In the genomic region with DNA sequence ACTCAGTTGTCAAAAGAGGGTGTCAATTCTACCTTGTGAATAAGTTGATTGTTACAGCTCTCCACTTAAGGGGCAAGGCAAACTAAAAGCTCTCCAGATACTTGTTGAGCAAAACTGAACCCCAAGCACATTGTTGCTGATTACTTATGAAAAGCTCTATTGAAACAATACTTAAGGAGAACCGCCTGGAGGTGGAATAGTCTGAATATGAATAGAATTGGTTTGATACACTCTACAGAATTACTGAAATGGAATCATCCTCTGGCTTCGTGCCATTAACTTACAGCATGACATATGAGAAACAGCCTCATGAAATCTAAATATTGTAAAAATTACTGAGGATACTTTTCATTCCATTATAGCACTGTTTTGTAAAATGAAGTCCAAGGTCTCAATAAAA, we compare ENCODE assay signal across 14 cellular contexts.
DNase-seq lines count a peak whose midpoint lies in the region; ATAC-seq and TF ChIP-seq lines count a peak whose summit lies in the region.
"Had no signal": no experiment of that assay in that cellular context is flagged by ENCODE, and none has a peak within 500 bp of the region (broad histone marks: within the 10 kb centered on the region; RNA-seq: fewer than 3 reads in every experiment).

No MANE protein-coding gene starts in this region.

- no peaks in the 10 kb centered on the region for H3K9me3 Mint-ChIP-seq in MCF 10A (ENCODE audit: unreplicated experiment)
- H3K9me3 Mint-ChIP-seq: activated naive CD8-positive, alpha-beta T cell treated with anti-CD3 and anti-CD28 coated beads, Interleukin-2, amount 10 ng/mL, durations not matched to agents 7 days and 5 days; IgD-negative memory B cell had no signal

- ATAC-seq in left lung (peak; percentile 80), sciatic nerve (no peak), HG03097 (IDR thresholded peaks at IDR 0.05; ENCODE audit: low FRiP score, unreplicated experiment) (no peak), GM21717 (IDR thresholded peaks at IDR 0.05; ENCODE audit: unreplicated experiment) (no peak), HG03159 (IDR thresholded peaks at IDR 0.05; ENCODE audit: unreplicated experiment) (no peak)

- peak overlapping the region; percentile 22 to 34 for H3K27ac ChIP-seq in left lung

- peak; percentile 58 for DNase-seq in EL
- peak; percentile 84 for DNase-seq in NCI-H2029 (lab: John Stamatoyannopoulos, UW)
- peak; percentile 44 for DNase-seq in MCF 10A (ENCODE audit: unreplicated experiment)
- no peak for DNase-seq in left lung
- DNase-seq in sciatic nerve (ENCODE audit: low spot score), result no peak
- DNase-seq: activated naive CD8-positive, alpha-beta T cell treated with anti-CD3 and anti-CD28 coated beads, Interleukin-2, amount 10 ng/mL, durations not matched to agents 7 days and 5 days; CD4-positive, CD25-positive, alpha-beta regulatory T cell; effector CD4-positive, alpha-beta T cell; GOT3; RPMI8226 had no signal

- H3K4me3 ChIP-seq in left lung, result no peak overlapping the region

- intact Hi-C loops in MCF 10A (cut with micrococcal nuclease), result no loop called here
- intact Hi-C loops in left lung (cut with DNase I), result no loop called here
- intact Hi-C loops in sciatic nerve (cut with DNase I), result no loop called here

- POLR2A ChIA-PET in MCF 10A (lab: Yijun Ruan, JAX), result no interaction called here

- H3K36me3 ChIP-seq in left lung, result no peaks in the 10 kb centered on the region

- CTCF ChIA-PET in MCF 10A (lab: Yijun Ruan, JAX), result interaction anchor here (0.5 to 0.6 kb wide), 4 partner anchors 88 to 346 kb away, joined by 3 to 5 read pairs (median 4); no protein-coding TSS in a partner anchor

- H3K27me3 ChIP-seq in left lung, result no peaks in the 10 kb centered on the region

- H3K4me1 ChIP-seq in left lung, result peaks cover 0 to 7% of the 10 kb centered on the region in 2 donors

- no peaks in the 10 kb centered on the region for H3K9me3 ChIP-seq in left lung

- BruUV-seq in MCF 10A (replicated peaks; lab: Mats Ljungman, UMichigan), result no TSS peak

- H3K36me3 Mint-ChIP-seq in MCF 10A (ENCODE audit: insufficient read depth, unreplicated experiment), result peaks cover 18% of the 10 kb centered on the region

- no peak overlapping the region for H3K4me3 Mint-ChIP-seq in MCF 10A (ENCODE audit: unreplicated experiment)
- H3K4me3 Mint-ChIP-seq: activated naive CD8-positive, alpha-beta T cell treated with anti-CD3 and anti-CD28 coated beads, Interleukin-2, amount 10 ng/mL, durations not matched to agents 7 days and 5 days; CD4-positive, CD25-positive, alpha-beta regulatory T cell; IgD-negative memory B cell had no signal

- no peaks in the 10 kb centered on the region for H3K27me3 Mint-ChIP-seq in MCF 10A (ENCODE audit: insufficient read depth, unreplicated experiment)
- H3K27me3 Mint-ChIP-seq: activated naive CD8-positive, alpha-beta T cell treated with anti-CD3 and anti-CD28 coated beads, Interleukin-2, amount 10 ng/mL, durations not matched to agents 7 days and 5 days; CD4-positive, CD25-positive, alpha-beta regulatory T cell; IgD-negative memory B cell had no signal

- H3K4me1 Mint-ChIP-seq in MCF 10A (ENCODE audit: insufficient read depth, unreplicated experiment), result no peaks in the 10 kb centered on the region
- H3K4me1 Mint-ChIP-seq: activated naive CD8-positive, alpha-beta T cell treated with anti-CD3 and anti-CD28 coated beads, Interleukin-2, amount 10 ng/mL, durations not matched to agents 7 days and 5 days had no signal

- no peak overlapping the region for H3K27ac Mint-ChIP-seq in MCF 10A (ENCODE audit: low read depth, unreplicated experiment)
- H3K27ac Mint-ChIP-seq: activated naive CD8-positive, alpha-beta T cell treated with anti-CD3 and anti-CD28 coated beads, Interleukin-2, amount 10 ng/mL, durations not matched to agents 7 days and 5 days; CD4-positive, CD25-positive, alpha-beta regulatory T cell; IgD-negative memory B cell had no signal

- TF ChIP-seq CTCF in MCF 10A (IDR thresholded peaks at IDR 0.05; ENCODE audit: unreplicated experiment), result no peak
- no peak for TF ChIP-seq CTCF in left lung (IDR thresholded peaks at IDR 0.05)

Comparison
In these comparisons a context has a peak if more than half of its experiments do, and no peak if none do; other contexts are left out.
1. DNase-seq: peak in EL (single experiment), NCI-H2029 (single experiment) and MCF 10A (single experiment); none in left lung (0 of 2) and sciatic nerve (single experiment).